ENCODE assay signal across 34 cellular contexts in the genomic region with DNA sequence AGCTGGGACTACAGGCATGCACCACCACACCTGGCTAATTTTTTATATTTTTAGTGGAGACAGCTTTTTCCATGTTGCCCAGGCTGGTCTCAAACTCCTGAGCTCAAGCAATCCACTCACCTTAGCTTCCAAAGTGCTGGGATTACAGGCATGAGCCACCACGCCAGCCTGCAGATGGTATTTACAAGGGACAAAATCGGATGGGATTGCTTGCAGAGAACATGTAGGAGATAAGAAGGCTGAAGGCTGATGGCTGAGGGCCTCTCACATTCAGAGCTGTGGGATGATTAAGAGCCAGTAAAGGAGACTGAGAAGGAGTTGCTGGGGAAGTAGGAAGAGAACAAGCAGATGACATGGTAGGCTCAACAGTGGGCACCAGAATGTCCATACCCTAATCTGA.
"Had no signal": no experiment of that assay in that cellular context is flagged by ENCODE, and none has a peak within 500 bp of the region (broad histone marks: within the 10 kb centered on the region; RNA-seq: fewer than 3 reads in every experiment).

No MANE protein-coding gene starts in this region.

- H3K9me3 ChIP-seq: breast epithelium, heart left ventricle, right atrium auricular region, suprapubic skin, tibial artery, upper lobe of right lung had no signal

- H3K27ac ChIP-seq: breast epithelium, heart left ventricle, right atrium auricular region, suprapubic skin, tibial artery, upper lobe of right lung, VCaP had no signal

- ATAC-seq: esophagus mucosa, left colon had no signal

- H3K4me3 ChIP-seq: breast epithelium, heart left ventricle, right atrium auricular region, smooth muscle cell, suprapubic skin, tibial artery, upper lobe of right lung had no signal

- H3K4me2 ChIP-seq: smooth muscle cell had no signal

- H3K27ac Mint-ChIP-seq: activated naive CD4-positive, alpha-beta T cell treated with anti-CD3 and anti-CD28 coated beads, Interleukin-2, amount 10 ng/mL, durations not matched to agents 7 days and 5 days; activated naive CD8-positive, alpha-beta T cell treated with anti-CD3 and anti-CD28 coated beads, Interleukin-2, amount 10 ng/mL, durations not matched to agents 7 days and 5 days; activated T-cell treated with anti-CD3 and anti-CD28 coated beads, Interleukin-2, amount 50 U/mL, for 24 hours; endodermal cell; mesothelial cell of epicardium; stimulated activated memory B cell treated with anti-CD40 and anti-IgM and Interleukin-4, amounts not matched to agents 10 μg/mL and 1 μg/mL and 100 μg/mL, for 72 hours had no signal

- DNase-seq: activated CD4-positive, alpha-beta T cell treated with anti-CD3 and anti-CD28 coated beads for 48 hours; activated CD4-positive, alpha-beta T cell treated with anti-CD3 and anti-CD28 coated beads, Interleukin-2, amount 50 U/mL, for 48 hours; activated CD8-positive, alpha-beta memory T cell treated with anti-CD3 and anti-CD28 coated beads, Interleukin-2, amount 50 U/mL, for 48 hours; activated gamma-delta T cell; activated naive CD4-positive, alpha-beta T cell treated with anti-CD3 and anti-CD28 coated beads, Interleukin-2, amount 10 ng/mL, durations not matched to agents 7 days and 5 days; activated naive CD8-positive, alpha-beta T cell treated with anti-CD3 and anti-CD28 coated beads, Interleukin-2, amount 10 ng/mL, durations not matched to agents 7 days and 5 days; activated T-cell treated with anti-CD3 and anti-CD28 coated beads, Interleukin-2, amount 50 U/mL, for 24 hours; amygdala; central memory CD4-positive, alpha-beta T cell; endodermal cell; foreskin fibroblast; heart left ventricle; hypothalamus; immature natural killer cell; kidney; left colon; mammary epithelial cell; naive B cell; occipital lobe; stimulated activated CD4-positive, alpha-beta T cell treated with anti-CD3 and anti-CD28 coated beads, Interleukin-1b, Interleukin-23, amount 100 ng/mL, for 48 hours; stimulated activated CD4-positive, alpha-beta T cell treated with anti-CD3 and anti-CD28 coated beads, Interleukin-4, amount 100 ng/mL, for 4 hours; stimulated activated CD8-positive, alpha-beta memory T cell treated with anti-CD3 and anti-CD28 coated beads, Interleukin-4, amount 100 ng/mL, for 48 hours; tibial artery; upper lobe of right lung had no signal

- H3K36me3 Mint-ChIP-seq: activated naive CD4-positive, alpha-beta T cell treated with anti-CD3 and anti-CD28 coated beads, Interleukin-2, amount 10 ng/mL, durations not matched to agents 7 days and 5 days; activated naive CD8-positive, alpha-beta T cell treated with anti-CD3 and anti-CD28 coated beads, Interleukin-2, amount 10 ng/mL, durations not matched to agents 7 days and 5 days; immature natural killer cell; mesothelial cell of epicardium; stimulated activated memory B cell treated with anti-CD40 and anti-IgM and Interleukin-4, amounts not matched to agents 10 μg/mL and 1 μg/mL and 100 μg/mL, for 72 hours had no signal

- H3K4me1 ChIP-seq: breast epithelium, heart left ventricle, right atrium auricular region, suprapubic skin, tibial artery, upper lobe of right lung had no signal

- H3K4me3 Mint-ChIP-seq: activated naive CD4-positive, alpha-beta T cell treated with anti-CD3 and anti-CD28 coated beads, Interleukin-2, amount 10 ng/mL, durations not matched to agents 7 days and 5 days; activated naive CD8-positive, alpha-beta T cell treated with anti-CD3 and anti-CD28 coated beads, Interleukin-2, amount 10 ng/mL, durations not matched to agents 7 days and 5 days; activated T-cell treated with anti-CD3 and anti-CD28 coated beads, Interleukin-2, amount 50 U/mL, for 24 hours; dendritic cell treated with granulocyte-macrophage colony-stimulating factor and Interleukin-4, amounts not matched to agents 40 ng/mL and 50 ng/mL, for 4 days; endodermal cell; immature natural killer cell; mesothelial cell of epicardium; naive B cell; neural crest cell; stimulated activated memory B cell treated with anti-CD40 and anti-IgM and Interleukin-4, amounts not matched to agents 10 μg/mL and 1 μg/mL and 100 μg/mL, for 72 hours had no signal

- H3K27me3 Mint-ChIP-seq: dendritic cell treated with granulocyte-macrophage colony-stimulating factor and Interleukin-4, amounts not matched to agents 40 ng/mL and 50 ng/mL, for 4 days had no signal

- H3K27me3 ChIP-seq: breast epithelium, heart left ventricle, right atrium auricular region, upper lobe of right lung had no signal

- H3K4me1 Mint-ChIP-seq: immature natural killer cell; mesothelial cell of epicardium; naive B cell; stimulated activated memory B cell treated with anti-CD40 and anti-IgM and Interleukin-4, amounts not matched to agents 10 μg/mL and 1 μg/mL and 100 μg/mL, for 72 hours had no signal

- H3K9me3 Mint-ChIP-seq: activated naive CD4-positive, alpha-beta T cell treated with anti-CD3 and anti-CD28 coated beads, Interleukin-2, amount 10 ng/mL, durations not matched to agents 7 days and 5 days; activated naive CD8-positive, alpha-beta T cell treated with anti-CD3 and anti-CD28 coated beads, Interleukin-2, amount 10 ng/mL, durations not matched to agents 7 days and 5 days; activated T-cell treated with anti-CD3 and anti-CD28 coated beads, Interleukin-2, amount 50 U/mL, for 24 hours; dendritic cell treated with granulocyte-macrophage colony-stimulating factor and Interleukin-4, amounts not matched to agents 40 ng/mL and 50 ng/mL, for 4 days; endodermal cell; mesothelial cell of epicardium had no signal

- H3K36me3 ChIP-seq: breast epithelium, heart left ventricle, right atrium auricular region, suprapubic skin, tibial artery, upper lobe of right lung had no signal
